In genomic region chr10:126210051-126210651, GRCh38 we compare ENCODE assay signal across 1 cellular context.
TF ChIP-seq lines count a peak whose summit lies in the region.

No MANE protein-coding gene starts in this region.

TF ChIP-seq in IMR-90, 13 proteins besides CTCF, POLR2A, EP300 and RAD21 (continued from another document):
- no peak for TF ChIP-seq USF2 (IDR thresholded peaks at IDR 0.05; ENCODE audit: low read depth, low read length)
- no peak for TF ChIP-seq NFE2L2 (IDR thresholded peaks at IDR 0.05; ENCODE audit: low read depth, low read length)
- no peak for TF ChIP-seq FOS (IDR thresholded peaks at IDR 0.05; ENCODE audit: low read depth, low read length)
